1 cellular context compared by ENCODE assay signal in genomic region chr4:40056722-40057539, GRCh38.
TF ChIP-seq lines count a peak whose summit lies in the region.

Gene N4BP2, plus strand, starts transcription at chr4:40056850. Its CDS starts 40,491 bp downstream, at chr4:40097341.

TF ChIP-seq in HepG2, 621 proteins besides CTCF, POLR2A, EP300 and RAD21 (continued from another document and continues in another):
- TF ChIP-seq ZNF318 (CRISPR knock-in tag; IDR thresholded peaks at IDR 0.05) (no peak; the same call in 1 of the 2 replicates), ELF1 (CRISPR knock-in tag; IDR thresholded peaks at IDR 0.05) (no peak), PREB (CRISPR knock-in tag; IDR thresholded peaks at IDR 0.05) (peak; percentile 70; the same call in 1 of the 2 replicates), ADNP (CRISPR knock-in tag; IDR thresholded peaks at IDR 0.05) (no peak), MATR3 (CRISPR knock-in tag; IDR thresholded peaks at IDR 0.05) (no peak), CREB1 (IDR thresholded peaks at IDR 0.05) (no peak), CREB1 (CRISPR knock-in tag; IDR thresholded peaks at IDR 0.05) (no peak), ZNF441 (CRISPR knock-in tag; IDR thresholded peaks at IDR 0.05; ENCODE audit: borderline replicate concordance) (peak; percentile 65; the same call in 1 of the 2 replicates), ZNF597 (CRISPR knock-in tag; IDR thresholded peaks at IDR 0.05) (no peak), MEIS1 (CRISPR knock-in tag; IDR thresholded peaks at IDR 0.05; ENCODE audit: borderline replicate concordance) (0 out of 2 replicates have a peak, but pooled peaks have one; percentile 21), ZNF773 (CRISPR knock-in tag; IDR thresholded peaks at IDR 0.05; ENCODE audit: borderline replicate concordance) (no peak; the same call in 1 of the 2 replicates), FOXP1 (IDR thresholded peaks at IDR 0.05) (no peak), FOXP1 (CRISPR knock-in tag; IDR thresholded peaks at IDR 0.05) (no peak), BRCA1 (CRISPR knock-in tag; IDR thresholded peaks at IDR 0.05) (peak; percentile 26; the same call in 1 of the 2 replicates), HDAC1 (CRISPR knock-in tag; IDR thresholded peaks at IDR 0.05) (peak; percentile 65; the same call in 1 of the 2 replicates), THAP9 (CRISPR knock-in tag; IDR thresholded peaks at IDR 0.05; ENCODE audit: borderline replicate concordance) (no peak), ZNF749 (CRISPR knock-in tag; IDR thresholded peaks at IDR 0.05; ENCODE audit: borderline replicate concordance) (peak; percentile 85; the same call in 1 of the 2 replicates), NFAT5 (CRISPR knock-in tag; IDR thresholded peaks at IDR 0.05) (peak; percentile 88)
- TF ChIP-seq, protein P1, sequence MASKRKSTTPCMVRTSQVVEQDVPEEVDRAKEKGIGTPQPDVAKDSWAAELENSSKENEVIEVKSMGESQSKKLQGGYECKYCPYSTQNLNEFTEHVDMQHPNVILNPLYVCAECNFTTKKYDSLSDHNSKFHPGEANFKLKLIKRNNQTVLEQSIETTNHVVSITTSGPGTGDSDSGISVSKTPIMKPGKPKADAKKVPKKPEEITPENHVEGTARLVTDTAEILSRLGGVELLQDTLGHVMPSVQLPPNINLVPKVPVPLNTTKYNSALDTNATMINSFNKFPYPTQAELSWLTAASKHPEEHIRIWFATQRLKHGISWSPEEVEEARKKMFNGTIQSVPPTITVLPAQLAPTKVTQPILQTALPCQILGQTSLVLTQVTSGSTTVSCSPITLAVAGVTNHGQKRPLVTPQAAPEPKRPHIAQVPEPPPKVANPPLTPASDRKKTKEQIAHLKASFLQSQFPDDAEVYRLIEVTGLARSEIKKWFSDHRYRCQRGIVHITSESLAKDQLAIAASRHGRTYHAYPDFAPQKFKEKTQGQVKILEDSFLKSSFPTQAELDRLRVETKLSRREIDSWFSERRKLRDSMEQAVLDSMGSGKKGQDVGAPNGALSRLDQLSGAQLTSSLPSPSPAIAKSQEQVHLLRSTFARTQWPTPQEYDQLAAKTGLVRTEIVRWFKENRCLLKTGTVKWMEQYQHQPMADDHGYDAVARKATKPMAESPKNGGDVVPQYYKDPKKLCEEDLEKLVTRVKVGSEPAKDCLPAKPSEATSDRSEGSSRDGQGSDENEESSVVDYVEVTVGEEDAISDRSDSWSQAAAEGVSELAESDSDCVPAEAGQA (IDR thresholded peaks at IDR 0.05; ENCODE audit: low read depth): no peak
- TF ChIP-seq, protein P1 (CRISPR knock-in tag; IDR thresholded peaks at IDR 0.05; ENCODE audit: borderline replicate concordance): 0 out of 2 replicates have a peak, but pooled peaks have one; percentile 79
- TF ChIP-seq, protein P2, sequence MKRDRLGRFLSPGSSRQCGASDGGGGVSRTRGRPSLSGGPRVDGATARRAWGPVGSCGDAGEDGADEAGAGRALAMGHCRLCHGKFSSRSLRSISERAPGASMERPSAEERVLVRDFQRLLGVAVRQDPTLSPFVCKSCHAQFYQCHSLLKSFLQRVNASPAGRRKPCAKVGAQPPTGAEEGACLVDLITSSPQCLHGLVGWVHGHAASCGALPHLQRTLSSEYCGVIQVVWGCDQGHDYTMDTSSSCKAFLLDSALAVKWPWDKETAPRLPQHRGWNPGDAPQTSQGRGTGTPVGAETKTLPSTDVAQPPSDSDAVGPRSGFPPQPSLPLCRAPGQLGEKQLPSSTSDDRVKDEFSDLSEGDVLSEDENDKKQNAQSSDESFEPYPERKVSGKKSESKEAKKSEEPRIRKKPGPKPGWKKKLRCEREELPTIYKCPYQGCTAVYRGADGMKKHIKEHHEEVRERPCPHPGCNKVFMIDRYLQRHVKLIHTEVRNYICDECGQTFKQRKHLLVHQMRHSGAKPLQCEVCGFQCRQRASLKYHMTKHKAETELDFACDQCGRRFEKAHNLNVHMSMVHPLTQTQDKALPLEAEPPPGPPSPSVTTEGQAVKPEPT (CRISPR knock-in tag; IDR thresholded peaks at IDR 0.05; ENCODE audit: low read depth): no peak; the same call in 1 of the 2 replicates
